In the genomic region with DNA sequence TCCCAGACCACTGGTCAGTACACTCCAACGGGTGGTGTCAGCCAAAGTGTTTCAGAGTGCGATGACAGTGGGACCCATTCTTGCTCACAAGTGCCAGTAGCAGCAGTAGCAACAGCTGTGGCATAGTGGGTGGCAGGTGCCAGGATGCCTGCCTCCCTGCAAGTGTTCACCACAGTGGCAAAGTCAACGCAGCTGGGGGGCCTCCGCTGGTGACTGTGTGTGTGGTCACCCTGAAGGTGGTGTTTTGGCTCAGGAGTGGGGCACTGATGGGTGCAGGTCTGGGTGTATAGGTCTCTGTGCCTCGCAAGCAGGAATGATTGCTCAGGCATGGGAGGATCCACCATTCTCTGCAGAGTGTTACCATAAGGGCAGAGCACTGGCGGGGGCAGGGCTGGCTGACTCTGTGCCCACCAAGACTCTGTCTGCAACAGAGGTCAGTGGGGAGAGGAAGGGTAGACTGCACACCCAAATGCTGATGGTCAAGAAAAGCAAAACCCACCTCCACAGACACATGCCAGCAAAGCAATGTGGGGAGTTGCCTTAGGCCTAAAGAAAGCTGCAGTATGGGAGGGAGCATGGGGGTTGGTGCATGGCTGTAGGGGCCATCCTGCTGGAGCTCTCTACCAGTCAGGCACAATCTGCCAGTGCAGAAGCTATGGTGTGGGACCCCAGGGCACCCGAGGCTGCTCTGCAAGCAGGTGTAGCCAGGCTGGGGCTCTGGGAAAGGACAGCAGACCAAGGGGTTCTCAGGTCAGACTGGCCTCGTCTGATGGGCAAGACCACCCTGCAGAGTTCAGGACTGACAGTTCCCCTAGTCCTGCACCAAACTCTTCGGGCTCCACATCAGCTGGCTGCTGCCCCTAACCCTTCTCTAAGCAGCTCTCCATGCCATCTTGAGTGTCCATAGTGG, we compare ENCODE assay signal across 29 cellular contexts.
"Had no signal": no experiment of that assay in that cellular context is flagged by ENCODE, and none has a peak within 500 bp of the region (broad histone marks: within the 10 kb centered on the region; RNA-seq: fewer than 3 reads in every experiment).

No MANE protein-coding gene starts in this region.

- H3K27ac Mint-ChIP-seq: activated CD8-positive, alpha-beta T cell treated with anti-CD3 and anti-CD28 coated beads for 36 hours; activated naive CD8-positive, alpha-beta T cell treated with anti-CD3 and anti-CD28 coated beads for 36 hours; activated T-cell treated with anti-CD3 and anti-CD28 coated beads, Interleukin-2, amount 50 U/mL, for 72 hours; activated T-helper 17 cell treated with anti-CD3 and anti-CD28 coated beads, Interleukin-2, amount 50 U/mL, for 72 hours had no signal

- H3K36me3 ChIP-seq: ascending aorta had no signal

- H3K27ac ChIP-seq: ascending aorta, VCaP had no signal

- ATAC-seq: activated CD8-positive, alpha-beta T cell treated with anti-CD3 and anti-CD28 coated beads for 36 hours; activated T-cell treated with anti-CD3 and anti-CD28 coated beads, Interleukin-2, amount 50 U/mL, for 72 hours; activated T-helper 17 cell treated with anti-CD3 and anti-CD28 coated beads, Interleukin-2, amount 50 U/mL, for 72 hours; K562; Panc1 had no signal

- H3K4me3 Mint-ChIP-seq: activated CD8-positive, alpha-beta T cell treated with anti-CD3 and anti-CD28 coated beads for 36 hours; activated naive CD8-positive, alpha-beta T cell treated with anti-CD3 and anti-CD28 coated beads for 36 hours; activated T-cell treated with anti-CD3 and anti-CD28 coated beads, Interleukin-2, amount 50 U/mL, for 72 hours; activated T-helper 17 cell treated with anti-CD3 and anti-CD28 coated beads, Interleukin-2, amount 50 U/mL, for 72 hours had no signal

- H3K27me3 ChIP-seq: ascending aorta had no signal

- H3K27me3 Mint-ChIP-seq: activated CD8-positive, alpha-beta T cell treated with anti-CD3 and anti-CD28 coated beads for 36 hours; activated T-helper 17 cell treated with anti-CD3 and anti-CD28 coated beads, Interleukin-2, amount 50 U/mL, for 72 hours had no signal

- H3K4me1 Mint-ChIP-seq: activated naive CD8-positive, alpha-beta T cell treated with anti-CD3 and anti-CD28 coated beads for 36 hours; activated T-helper 17 cell treated with anti-CD3 and anti-CD28 coated beads, Interleukin-2, amount 50 U/mL, for 72 hours had no signal

- DNase-seq: activated CD4-positive, alpha-beta T cell treated with anti-CD3 and anti-CD28 coated beads for 1 hour; activated CD4-positive, alpha-beta T cell treated with anti-CD3 and anti-CD28 coated beads for 48 hours; activated CD4-positive, CD25-positive, alpha-beta regulatory T cell; activated CD8-positive, alpha-beta T cell treated with anti-CD3 and anti-CD28 coated beads for 36 hours; activated effector memory CD4-positive, alpha-beta T cell treated with anti-CD3 and anti-CD28 coated beads, Interleukin-2, amount 50 U/mL, for 16 hours; activated naive CD4-positive, alpha-beta T cell; activated naive CD4-positive, alpha-beta T cell treated with anti-CD3 and anti-CD28 coated beads, Interleukin-2, amount 50 U/mL, for 16 hours; activated naive CD8-positive, alpha-beta T cell treated with anti-CD3 and anti-CD28 coated beads for 36 hours; activated T-cell treated with anti-CD3 and anti-CD28 coated beads, Interleukin-2, amount 50 U/mL, for 1 hour; activated T-cell treated with anti-CD3 and anti-CD28 coated beads, Interleukin-2, amount 50 U/mL, for 72 hours; amniotic stem cell; caudate nucleus; cerebellar nuclear complex; NCI-H1105; NCI-H1417 treated with DMSO at 0.1 percent for 48 hours; NCI-H1930; NCI-H2081 treated with DMSO at 0.1 percent for 48 hours; NCI-H226; NCI-H446 treated with DMSO at 0.1 percent for 48 hours; NCI-H524; SW 1271; T-helper 1 cell; T-helper 2 cell; T-helper 9 cell had no signal

- H3K4me3 ChIP-seq: ascending aorta, K562 had no signal

- FAIRE-seq: K562 had no signal

- H3K36me3 Mint-ChIP-seq: activated naive CD8-positive, alpha-beta T cell treated with anti-CD3 and anti-CD28 coated beads for 36 hours had no signal

- H3K4me1 ChIP-seq: ascending aorta had no signal
